Comparison of ENCODE assay signal across 26 cellular contexts in genomic region chr4:184014301-184014700, GRCh38.
"Had no signal": no experiment of that assay in that cellular context is flagged by ENCODE, and none has a peak within 500 bp of the region (broad histone marks: within the 10 kb centered on the region; RNA-seq: fewer than 3 reads in every experiment).

No MANE protein-coding gene starts in this region.

- H3K27me3 ChIP-seq: left lung, ovary, stomach, testis, thyroid gland, transverse colon, uterus had no signal

- ATAC-seq: left cardiac atrium; left lung; lower lobe of right lung; natural killer cell treated with Interleukin-12 subunit alpha and Interleukin-12 subunit beta and Interleukin-15 and Interleukin-18, amount 100 ng/mL, for 72 hours; right cardiac atrium; sciatic nerve; stimulated activated naive B cell treated with anti-CD40 and anti-IgM and Interleukin-4, amounts not matched to agents 10 μg/mL and 1 μg/mL and 100 μg/mL, for 72 hours; stimulated activated naive CD8-positive, alpha-beta T cell treated with anti-CD3 and anti-CD28 coated beads, Interleukin-15, Interleukin-2, amounts not matched to agents 100 U/mL and 50 U/mL, for 24 hours had no signal

- H3K36me3 Mint-ChIP-seq: naive B cell; natural killer cell treated with Interleukin-12 subunit alpha and Interleukin-12 subunit beta and Interleukin-15 and Interleukin-18, amount 100 ng/mL, for 72 hours; stimulated activated naive B cell treated with anti-CD40 and anti-IgM and Interleukin-4, amounts not matched to agents 10 μg/mL and 1 μg/mL and 100 μg/mL, for 72 hours had no signal

- H3K4me3 ChIP-seq: left lung, lower lobe of right lung, ovary, skin epidermis, stomach, testis, thyroid gland, transverse colon, uterus had no signal

- H3K9me3 Mint-ChIP-seq: natural killer cell treated with Interleukin-12 subunit alpha and Interleukin-12 subunit beta and Interleukin-15 and Interleukin-18, amount 100 ng/mL, for 72 hours had no signal

- DNase-seq: hippocampal formation; kidney glomerular epithelial cell; left cardiac atrium; left lung; lower lobe of right lung; mammary epithelial cell; mesenchymal stem cell; naive B cell; ovary; retina; right cardiac atrium; stimulated activated CD4-positive, alpha-beta T cell treated with anti-CD3 and anti-CD28 coated beads, Interleukin-12 subunit alpha, Interleukin-12 subunit beta, amount 100 ng/mL, for 4 hours; stimulated activated CD4-positive, alpha-beta T cell treated with anti-CD3 and anti-CD28 coated beads, Interleukin-15, amount 100 ng/mL, for 24 hours; stimulated activated CD4-positive, alpha-beta T cell treated with anti-CD3 and anti-CD28 coated beads, Interleukin-2, amount 100 ng/mL, for 24 hours; stimulated activated CD4-positive, alpha-beta T cell treated with anti-CD3 and anti-CD28 coated beads, Interleukin-4, amount 100 ng/mL, for 1 hour; stimulated activated naive B cell treated with anti-CD40 and anti-IgM and Interleukin-4, amounts not matched to agents 10 μg/mL and 1 μg/mL and 100 μg/mL, for 72 hours; stimulated activated naive CD8-positive, alpha-beta T cell treated with anti-CD3 and anti-CD28 coated beads, Interleukin-15, Interleukin-2, amounts not matched to agents 100 U/mL and 50 U/mL, for 24 hours; stomach; testis; thyroid gland; transverse colon; uterus had no signal

- H3K4me3 Mint-ChIP-seq: naive B cell; natural killer cell treated with Interleukin-12 subunit alpha and Interleukin-12 subunit beta and Interleukin-15 and Interleukin-18, amount 100 ng/mL, for 72 hours; stimulated activated naive B cell treated with anti-CD40 and anti-IgM and Interleukin-4, amounts not matched to agents 10 μg/mL and 1 μg/mL and 100 μg/mL, for 72 hours had no signal

- H3K4me1 ChIP-seq: left lung, testis, thyroid gland, transverse colon, uterus had no signal

- H3K4me1 Mint-ChIP-seq: naive B cell; stimulated activated naive B cell treated with anti-CD40 and anti-IgM and Interleukin-4, amounts not matched to agents 10 μg/mL and 1 μg/mL and 100 μg/mL, for 72 hours had no signal

- H3K27ac ChIP-seq: left lung, lower lobe of right lung, ovary, skin epidermis, stomach, testis, thyroid gland, transverse colon, uterus had no signal

- H3K27ac Mint-ChIP-seq: naive B cell; natural killer cell treated with Interleukin-12 subunit alpha and Interleukin-12 subunit beta and Interleukin-15 and Interleukin-18, amount 100 ng/mL, for 72 hours; stimulated activated naive B cell treated with anti-CD40 and anti-IgM and Interleukin-4, amounts not matched to agents 10 μg/mL and 1 μg/mL and 100 μg/mL, for 72 hours had no signal

- H3K27me3 Mint-ChIP-seq: natural killer cell treated with Interleukin-12 subunit alpha and Interleukin-12 subunit beta and Interleukin-15 and Interleukin-18, amount 100 ng/mL, for 72 hours; progenitor cell of endocrine pancreas; stimulated activated naive B cell treated with anti-CD40 and anti-IgM and Interleukin-4, amounts not matched to agents 10 μg/mL and 1 μg/mL and 100 μg/mL, for 72 hours had no signal
